10 cellular contexts compared by ENCODE assay signal in the genomic region with DNA sequence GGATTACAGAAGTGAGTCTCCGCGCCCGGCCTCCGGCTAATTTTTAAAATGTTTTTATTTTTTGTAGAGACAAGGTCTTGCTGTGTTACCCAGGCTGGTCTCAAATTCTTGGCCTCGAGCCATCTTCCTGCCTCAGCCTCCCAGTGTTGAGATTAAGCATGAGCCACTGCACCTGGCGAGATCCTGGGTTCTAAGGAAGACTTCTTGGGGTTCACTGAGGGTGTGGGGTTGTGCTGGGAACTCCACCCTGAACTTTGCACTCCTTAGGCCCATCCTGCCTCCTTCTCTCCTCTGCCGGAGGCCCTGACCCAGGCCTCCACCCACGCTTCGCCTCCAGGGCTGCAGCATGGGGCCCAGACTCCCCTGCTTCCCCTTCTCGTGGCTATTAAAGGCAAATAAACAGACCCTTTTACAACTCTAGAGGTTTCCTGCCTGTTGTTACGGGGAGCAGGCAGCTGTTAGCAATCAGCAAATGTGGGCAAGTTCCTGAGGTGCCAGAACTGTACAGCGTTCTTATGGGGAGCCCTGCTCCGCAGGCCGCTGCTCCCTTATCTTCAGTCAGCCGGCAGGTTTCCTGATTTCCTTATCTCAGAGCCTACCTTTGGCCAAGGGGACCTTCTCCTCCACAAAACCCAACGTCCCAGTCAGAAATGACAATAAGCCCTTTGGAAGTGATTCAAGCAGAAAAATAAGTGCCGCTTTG. TPM values are rescaled to one million over a fixed set of nuclear protein-coding genes. Genes with fewer than 3 reads are reported as not detected.
A peak's percentile ranks its signal among the peaks of the same experiment; 100 is the strongest.
DNase-seq lines count a peak whose midpoint lies in the region; ATAC-seq and TF ChIP-seq lines count a peak whose summit lies in the region.
"Had no signal": no experiment of that assay in that cellular context is flagged by ENCODE, and none has a peak within 500 bp of the region (broad histone marks: within the 10 kb centered on the region; RNA-seq: fewer than 3 reads in every experiment).

No MANE protein-coding gene starts in this region.

- no peak overlapping the region for H2BK12ac ChIP-seq in H9 (ENCODE audit: insufficient read length, low read depth, low read length)

- H3K36me3 Mint-ChIP-seq in IgD-negative memory B cell (peaks cover 2% of the 10 kb centered on the region), endodermal cell (ENCODE audit: low read depth) (no peaks in the 10 kb centered on the region), H9 (ENCODE audit: insufficient read depth in 1 of 3, low read depth in 3 of 3) (no peaks in the 10 kb centered on the region)

- no peak overlapping the region for H3K27ac Mint-ChIP-seq in stimulated activated naive CD8-positive, alpha-beta T cell treated with anti-CD3 and anti-CD28 coated beads, Interleukin-15, amount 100 ng/mL, for 72 hours
- peak overlapping the region; percentile 54 to 86 (median 71) for H3K27ac Mint-ChIP-seq in IgD-negative memory B cell
- H3K27ac Mint-ChIP-seq in endodermal cell, result peak overlapping the region; percentile 58
- 0 out of 7 replicates have a peak overlapping the region, but pooled peaks of 1 of the 3 experiments have one; percentile 35 for H3K27ac Mint-ChIP-seq in H9
- H3K27ac Mint-ChIP-seq: T-helper 1 cell treated with Interleukin-12 subunit alpha and Interleukin-12 subunit beta and Interleukin-4 antibody, amounts not matched to agents 30 μg/mL and 1 μg/mL, for 36 hours had no signal

- H3K4me3 Mint-ChIP-seq in stimulated activated naive CD8-positive, alpha-beta T cell treated with anti-CD3 and anti-CD28 coated beads, Interleukin-15, amount 100 ng/mL, for 72 hours, result peak overlapping the region in 1 of 2 donors; percentile 13
- H3K4me3 Mint-ChIP-seq in IgD-negative memory B cell (peak overlapping the region in 3 of 4 donors; percentile 69 to 83 (median 77)), endodermal cell (no peak overlapping the region), H9 (no peak overlapping the region)
- H3K4me3 Mint-ChIP-seq: T-helper 1 cell treated with Interleukin-12 subunit alpha and Interleukin-12 subunit beta and Interleukin-4 antibody, amounts not matched to agents 30 μg/mL and 1 μg/mL, for 36 hours had no signal

- no peak overlapping the region for H2BK15ac ChIP-seq in H9 (ENCODE audit: low read depth, low read length)

- H4K5ac ChIP-seq in H9 (ENCODE audit: insufficient read length, low read depth, low read length), result no peak overlapping the region

- no peak overlapping the region for H3K27ac ChIP-seq in endodermal cell (ENCODE audit: low read depth, low read length)
- no peak overlapping the region for H3K27ac ChIP-seq in H9 (ENCODE audit: insufficient read length, low read depth, low read length)

- no peak overlapping the region for H4K8ac ChIP-seq in H9 (replicated peaks; ENCODE audit: insufficient read length, low read depth, low read length)

- H3K4ac ChIP-seq in H9 (ENCODE audit: low read depth, low read length), result no peak overlapping the region

- H2AK5ac ChIP-seq in H9 (ENCODE audit: insufficient read length, low read length), result no peak overlapping the region

- no peak overlapping the region for H3T11ph ChIP-seq in H9 (ENCODE audit: low read length)

- H3K79me2 ChIP-seq in H9 (ENCODE audit: insufficient read depth, low read length), result no peaks in the 10 kb centered on the region

- H2AFZ ChIP-seq in H9 (ENCODE audit: low read length), result no peak overlapping the region

- H3K18ac ChIP-seq in H9 (ENCODE audit: insufficient read length, low read depth, low read length), result no peak overlapping the region

- no peak overlapping the region for H3K9ac ChIP-seq in endodermal cell (ENCODE audit: extremely low read depth, low read length, poor library complexity, severe bottlenecking)
- no peak overlapping the region for H3K9ac ChIP-seq in H9 (ENCODE audit: extremely low read depth, insufficient read length, low read length)

- H3K4me1 Mint-ChIP-seq in stimulated activated naive CD8-positive, alpha-beta T cell treated with anti-CD3 and anti-CD28 coated beads, Interleukin-15, amount 100 ng/mL, for 72 hours, result peaks cover 12% of the 10 kb centered on the region
- H3K4me1 Mint-ChIP-seq in IgD-negative memory B cell (peaks cover 27 to 40% (median 33%) of the 10 kb centered on the region in 3 donors), endodermal cell (peaks cover 8% of the 10 kb centered on the region), H9 (peaks cover 7 to 12% of the 10 kb centered on the region in 2 experiments; a peak in 3 of 4 replicates)

- peaks cover 3% of the 10 kb centered on the region for H3K4me1 ChIP-seq in endodermal cell (ENCODE audit: control insufficient read depth, insufficient read depth, low read length)
- H3K4me1 ChIP-seq in H9 (ENCODE audit: insufficient read depth, low read length), result no peaks in the 10 kb centered on the region; the same call in 1 of the 2 replicates

- TF ChIP-seq CTCF in endodermal cell (conservative IDR thresholded peaks at IDR 0.05), result no peak
- TF ChIP-seq CTCF in H9 (conservative IDR thresholded peaks at IDR 0.05), result no peak

- peaks cover 9% of the 10 kb centered on the region for H3K27me3 Mint-ChIP-seq in stimulated activated naive CD8-positive, alpha-beta T cell treated with anti-CD3 and anti-CD28 coated beads, Interleukin-15, amount 100 ng/mL, for 72 hours
- H3K27me3 Mint-ChIP-seq in IgD-negative memory B cell (no peaks in the 10 kb centered on the region), endodermal cell (ENCODE audit: insufficient read depth) (no peaks in the 10 kb centered on the region), H9 (ENCODE audit: low read depth) (no peaks in the 10 kb centered on the region)

- H4K91ac ChIP-seq in H9 (ENCODE audit: insufficient read length, low read depth, low read length), result no peak overlapping the region

- no peak overlapping the region for H3K4me2 ChIP-seq in H9 (ENCODE audit: insufficient read depth, insufficient read length, low read length)

- H2BK120ac ChIP-seq in H9 (ENCODE audit: low read depth, low read length, poor library complexity, severe bottlenecking), result no peak overlapping the region

- no peaks in the 10 kb centered on the region for H3K27me3 ChIP-seq in endodermal cell (ENCODE audit: control insufficient read depth, insufficient read depth, low read length, poor library complexity, severe bottlenecking)
- H3K27me3 ChIP-seq in H9 (ENCODE audit: insufficient read depth, low read length), result no peaks in the 10 kb centered on the region

- H3K23ac ChIP-seq in H9 (ENCODE audit: insufficient read length, low read depth, low read length), result no peak overlapping the region

- H4K20me1 ChIP-seq in H9 (ENCODE audit: control insufficient read depth, insufficient read depth, insufficient read length), result no peaks in the 10 kb centered on the region

- no peaks in the 10 kb centered on the region for H3K79me1 ChIP-seq in H9 (ENCODE audit: insufficient read depth, low read depth, low read length, poor library complexity, severe bottlenecking)

- H3K56ac ChIP-seq in H9 (ENCODE audit: insufficient read length, low read depth, low read length), result no peak overlapping the region

- DNase-seq in stimulated activated naive CD8-positive, alpha-beta T cell treated with anti-CD3 and anti-CD28 coated beads, Interleukin-15, amount 100 ng/mL, for 72 hours, result no peak
- DNase-seq in stimulated activated naive CD8-positive, alpha-beta T cell treated with anti-CD3 and anti-CD28 coated beads, Interleukin-15, Interleukin-2, amounts not matched to agents 100 U/mL and 50 U/mL, for 24 hours, result no peak
- DNase-seq in endodermal cell (no peak), H9 (no peak), NCI-H226 (no peak), kidney tubule cell (ENCODE audit: low spot score) (no peak)
- no peak for DNase-seq in stimulated activated CD4-positive, alpha-beta T cell treated with anti-CD3 and anti-CD28 coated beads, Interleukin-12 subunit alpha, Interleukin-12 subunit beta, amount 100 ng/mL, for 4 hours
- DNase-seq: activated naive CD4-positive, alpha-beta T cell treated with anti-CD3 and anti-CD28 coated beads, Interleukin-2, amount 50 U/mL, for 16 hours had no signal

- H2BK5ac ChIP-seq in H9 (ENCODE audit: insufficient read length, low read length), result no peak overlapping the region

- H3K14ac ChIP-seq in H9 (ENCODE audit: insufficient read depth, low read length), result no peak overlapping the region

- H3K23me2 ChIP-seq in H9 (ENCODE audit: insufficient read length, low read depth, low read length, poor library complexity, severe bottlenecking), result no peaks in the 10 kb centered on the region

- no peaks in the 10 kb centered on the region for H3K9me3 Mint-ChIP-seq in stimulated activated naive CD8-positive, alpha-beta T cell treated with anti-CD3 and anti-CD28 coated beads, Interleukin-15, amount 100 ng/mL, for 72 hours
- H3K9me3 Mint-ChIP-seq in IgD-negative memory B cell (no peaks in the 10 kb centered on the region), endodermal cell (no peaks in the 10 kb centered on the region), H9 (no peaks in the 10 kb centered on the region)
- H3K9me3 Mint-ChIP-seq: T-helper 1 cell treated with Interleukin-12 subunit alpha and Interleukin-12 subunit beta and Interleukin-4 antibody, amounts not matched to agents 30 μg/mL and 1 μg/mL, for 36 hours had no signal

- 87 to 89% methylated on average over 16 to 17 of the region's 17 CpGs for WGBS in endodermal cell (ENCODE audit: insufficient coverage in 1 of 2, insufficient read length in 1 of 2), 2 experiments
- no CpG with 5 or more reads among the region's 17 CpGs for WGBS in H9 (ENCODE audit: extremely low coverage, insufficient read length, low lambda C conversion rate)

- ATAC-seq in stimulated activated naive CD8-positive, alpha-beta T cell treated with anti-CD3 and anti-CD28 coated beads, Interleukin-15, amount 100 ng/mL, for 72 hours, result peak; percentile 22
- ATAC-seq in stimulated activated naive CD8-positive, alpha-beta T cell treated with anti-CD3 and anti-CD28 coated beads, Interleukin-15, Interleukin-2, amounts not matched to agents 100 U/mL and 50 U/mL, for 24 hours, result no peak

- no peaks in the 10 kb centered on the region for H3K9me3 ChIP-seq in endodermal cell (ENCODE audit: control insufficient read depth, low read length)
- H3K9me3 ChIP-seq in H9 (ENCODE audit: control insufficient read depth, low read depth, low read length), result no peaks in the 10 kb centered on the region

- H3K36me3 ChIP-seq in endodermal cell (ENCODE audit: control insufficient read depth, insufficient read depth, low read length), result no peaks in the 10 kb centered on the region

- H2BK20ac ChIP-seq in H9 (ENCODE audit: low read depth, low read length, poor library complexity, severe bottlenecking), result no peak overlapping the region

- no peak overlapping the region for H3K4me3 ChIP-seq in endodermal cell (ENCODE audit: low read length)

RNA-seq across cellular contexts. Expression of a gene that starts 41.0 kb away (rescaled TPM):
- 3.6 TPM for polyA plus RNA-seq in IgD-negative memory B cell
- 10 to 100 TPM in 1 of 2 donors, 1 to 10 TPM in 1; 9.9 to 11.3 TPM for total RNA-seq in endodermal cell
- 15.9 TPM for polyA plus RNA-seq in endodermal cell (2013, experiment 1 of 2)
- polyA plus RNA-seq in endodermal cell (2013, experiment 2 of 2), result 15.4 TPM
- 9.5 TPM in 2 replicates for total RNA-seq in H9 (2021)

RNA-seq across cellular contexts. Expression of a gene that starts 57.9 kb away (rescaled TPM):
- polyA plus RNA-seq in IgD-negative memory B cell, result 321 TPM
- total RNA-seq in endodermal cell (100 to 1,000 TPM; 170 to 173 TPM), H9 (2021) (331 and 337 TPM in 2 replicates)
- 196 TPM for polyA plus RNA-seq in endodermal cell (2013, experiment 1 of 2)
- polyA plus RNA-seq in endodermal cell (2013, experiment 2 of 2), result 182 TPM

Comparison
In these comparisons a context has a peak if more than half of its experiments do, and no peak if none do; other contexts are left out.
1. H3K27ac Mint-ChIP-seq: peak in IgD-negative memory B cell (3 of 3) and endodermal cell (single experiment); none in stimulated activated naive CD8-positive, alpha-beta T cell treated with anti-CD3 and anti-CD28 coated beads, Interleukin-15, amount 100 ng/mL, for 72 hours (0 of 2).
2. H3K4me3 Mint-ChIP-seq: peak in IgD-negative memory B cell (3 of 4); none in endodermal cell (single experiment) and H9 (0 of 2).